Comparison of ENCODE assay signal across 1 cellular context in genomic region chr2:240259924-240260529, GRCh38.
TF ChIP-seq lines count a peak whose summit lies in the region.

No MANE protein-coding gene starts in this region.

TF ChIP-seq in HepG2, 621 proteins besides CTCF, POLR2A, EP300 and RAD21 (continued from another document):
- TF ChIP-seq ZNF414 (CRISPR knock-in tag; IDR thresholded peaks at IDR 0.05) = no peak
- no peak for TF ChIP-seq RFX3 (CRISPR knock-in tag; IDR thresholded peaks at IDR 0.05)
- TF ChIP-seq STAG1 (CRISPR knock-in tag; IDR thresholded peaks at IDR 0.05) = 0 out of 2 replicates have a peak, but pooled peaks have one; percentile 14
- TF ChIP-seq, protein P1, sequence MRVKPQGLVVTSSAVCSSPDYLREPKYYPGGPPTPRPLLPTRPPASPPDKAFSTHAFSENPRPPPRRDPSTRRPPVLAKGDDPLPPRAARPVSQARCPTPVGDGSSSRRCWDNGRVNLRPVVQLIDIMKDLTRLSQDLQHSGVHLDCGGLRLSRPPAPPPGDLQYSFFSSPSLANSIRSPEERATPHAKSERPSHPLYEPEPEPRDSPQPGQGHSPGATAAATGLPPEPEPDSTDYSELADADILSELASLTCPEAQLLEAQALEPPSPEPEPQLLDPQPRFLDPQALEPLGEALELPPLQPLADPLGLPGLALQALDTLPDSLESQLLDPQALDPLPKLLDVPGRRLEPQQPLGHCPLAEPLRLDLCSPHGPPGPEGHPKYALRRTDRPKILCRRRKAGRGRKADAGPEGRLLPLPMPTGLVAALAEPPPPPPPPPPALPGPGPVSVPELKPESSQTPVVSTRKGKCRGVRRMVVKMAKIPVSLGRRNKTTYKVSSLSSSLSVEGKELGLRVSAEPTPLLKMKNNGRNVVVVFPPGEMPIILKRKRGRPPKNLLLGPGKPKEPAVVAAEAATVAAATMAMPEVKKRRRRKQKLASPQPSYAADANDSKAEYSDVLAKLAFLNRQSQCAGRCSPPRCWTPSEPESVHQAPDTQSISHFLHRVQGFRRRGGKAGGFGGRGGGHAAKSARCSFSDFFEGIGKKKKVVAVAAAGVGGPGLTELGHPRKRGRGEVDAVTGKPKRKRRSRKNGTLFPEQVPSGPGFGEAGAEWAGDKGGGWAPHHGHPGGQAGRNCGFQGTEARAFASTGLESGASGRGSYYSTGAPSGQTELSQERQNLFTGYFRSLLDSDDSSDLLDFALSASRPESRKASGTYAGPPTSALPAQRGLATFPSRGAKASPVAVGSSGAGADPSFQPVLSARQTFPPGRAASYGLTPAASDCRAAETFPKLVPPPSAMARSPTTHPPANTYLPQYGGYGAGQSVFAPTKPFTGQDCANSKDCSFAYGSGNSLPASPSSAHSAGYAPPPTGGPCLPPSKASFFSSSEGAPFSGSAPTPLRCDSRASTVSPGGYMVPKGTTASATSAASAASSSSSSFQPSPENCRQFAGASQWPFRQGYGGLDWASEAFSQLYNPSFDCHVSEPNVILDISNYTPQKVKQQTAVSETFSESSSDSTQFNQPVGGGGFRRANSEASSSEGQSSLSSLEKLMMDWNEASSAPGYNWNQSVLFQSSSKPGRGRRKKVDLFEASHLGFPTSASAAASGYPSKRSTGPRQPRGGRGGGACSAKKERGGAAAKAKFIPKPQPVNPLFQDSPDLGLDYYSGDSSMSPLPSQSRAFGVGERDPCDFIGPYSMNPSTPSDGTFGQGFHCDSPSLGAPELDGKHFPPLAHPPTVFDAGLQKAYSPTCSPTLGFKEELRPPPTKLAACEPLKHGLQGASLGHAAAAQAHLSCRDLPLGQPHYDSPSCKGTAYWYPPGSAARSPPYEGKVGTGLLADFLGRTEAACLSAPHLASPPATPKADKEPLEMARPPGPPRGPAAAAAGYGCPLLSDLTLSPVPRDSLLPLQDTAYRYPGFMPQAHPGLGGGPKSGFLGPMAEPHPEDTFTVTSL (CRISPR knock-in tag; IDR thresholded peaks at IDR 0.05; ENCODE audit: borderline replicate concordance) = no peak
- TF ChIP-seq RARG (CRISPR knock-in tag; IDR thresholded peaks at IDR 0.05; ENCODE audit: low read depth) = no peak
- 0 out of 2 replicates have a peak, but pooled peaks have one; percentile 31 for TF ChIP-seq ZNF556 (CRISPR knock-in tag; IDR thresholded peaks at IDR 0.05; ENCODE audit: borderline replicate concordance)
- no peak for TF ChIP-seq ETV5 (CRISPR knock-in tag; IDR thresholded peaks at IDR 0.05; ENCODE audit: borderline replicate concordance)
